8 cellular contexts compared by ENCODE assay signal in the genomic region with DNA sequence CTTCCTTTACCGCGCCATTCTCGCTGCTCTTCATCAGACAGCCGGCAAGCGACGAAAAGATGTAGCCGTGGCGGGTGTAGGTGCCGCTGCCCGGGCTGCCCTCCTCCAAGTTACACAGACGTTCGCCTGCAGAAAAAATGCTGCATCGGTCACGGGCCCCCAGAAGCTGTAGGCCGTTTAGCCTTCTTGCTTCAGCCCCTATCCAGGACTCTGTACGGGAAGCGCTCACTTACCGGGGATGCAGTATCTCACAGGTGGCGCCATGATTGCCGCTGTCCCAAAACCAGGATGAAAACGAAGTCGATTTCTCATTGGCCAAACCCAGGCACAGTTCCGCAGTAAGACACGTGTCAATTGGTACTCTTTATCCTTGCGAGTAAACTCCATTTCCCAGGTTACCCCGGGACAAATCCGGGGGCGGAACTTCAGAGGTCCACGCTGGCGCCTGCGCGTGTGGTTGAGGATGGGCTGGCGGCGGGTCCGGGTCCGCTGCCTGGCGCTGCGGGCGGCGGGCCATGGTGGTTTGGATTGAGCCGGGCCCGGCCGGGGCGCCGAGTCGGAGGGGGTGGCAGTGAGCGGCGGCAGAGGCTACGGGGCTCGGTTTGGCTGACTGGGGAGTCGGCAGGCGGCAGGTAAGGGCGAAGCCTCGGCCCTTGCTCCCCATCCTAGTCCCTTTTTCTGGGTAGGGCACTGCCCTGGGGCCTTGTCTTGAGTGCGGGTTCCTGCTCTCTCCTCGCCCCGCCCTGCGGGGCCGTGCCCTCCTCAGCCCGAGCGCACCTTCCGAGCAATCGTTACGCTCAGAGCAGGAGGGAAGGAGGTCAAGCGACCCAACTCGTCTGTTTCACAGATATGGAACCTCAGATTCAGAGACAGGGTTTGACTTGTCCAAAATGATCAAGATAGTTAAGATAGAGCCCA. TPM values are rescaled to one million over a fixed set of nuclear protein-coding genes. Genes with fewer than 3 reads are reported as not detected.
DNase-seq lines count a peak whose midpoint lies in the region; ATAC-seq, FAIRE-seq and TF ChIP-seq lines count a peak whose summit lies in the region.

A gene with protein sequence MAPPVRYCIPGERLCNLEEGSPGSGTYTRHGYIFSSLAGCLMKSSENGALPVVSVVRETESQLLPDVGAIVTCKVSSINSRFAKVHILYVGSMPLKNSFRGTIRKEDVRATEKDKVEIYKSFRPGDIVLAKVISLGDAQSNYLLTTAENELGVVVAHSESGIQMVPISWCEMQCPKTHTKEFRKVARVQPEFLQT (minus strand): TSS at position 285 of the 918 bp plus-strand sequence. CDS start 21 bp downstream, at position 264.
A gene (plus strand): TSS at position 454 of the 918 bp plus-strand sequence. CDS start 5,501 bp downstream, outside the sequence.

- H4K91ac ChIP-seq in H1 (replicated peaks; ENCODE audit: insufficient read length, low read length) = no peak within 1 kb of the TSS

- H3K9me3 Mint-ChIP-seq in memory B cell = no peaks in the 10 kb centered on the region

- CTCF ChIA-PET in H1 (lab: Charles Lee; ENCODE audit: partially characterized antibody) = interaction anchor here (1.1 to 2.5 kb wide), 2 partner anchors 18 to 38 kb away, joined by 3 to 19 read pairs; no protein-coding TSS in a partner anchor

- H3K9me3 ChIP-seq in H1 (ENCODE audit: insufficient read depth in 2 of 2, low read depth in 1 of 2, low read length in 1 of 2) = no peaks in the 10 kb centered on the region

- H3K56ac ChIP-seq in H1 (replicated peaks; ENCODE audit: insufficient read length, low read depth, low read length) = peak within 1 kb of the TSS; percentile 81

- H3K27me3 ChIP-seq in H1 (replicated peaks in 1 of 4; ENCODE audit: control insufficient read depth in 3 of 4, extremely low read depth in 1 of 4, insufficient read depth in 3 of 4, low read length in 3 of 4) = no peaks in the 10 kb centered on the region

- no peak within 1 kb of the TSS for H3K14ac ChIP-seq in H1 (ENCODE audit: insufficient read length)

- H3K9ac ChIP-seq in H1 (replicated peaks in 1 of 4; ENCODE audit: extremely low read depth in 1 of 4, low read depth in 3 of 4, low read length in 3 of 4) = peak within 1 kb of the TSS; percentile 75 to 92 (median 86)

- H3K36me3 Mint-ChIP-seq in memory B cell = peaks cover 6% of the 10 kb centered on the region

- no peak within 1 kb of the TSS for H2BK15ac ChIP-seq in H1 (ENCODE audit: low read length)

- H3K4ac ChIP-seq in H1 (replicated peaks; ENCODE audit: insufficient read length, low read depth, low read length) = peak within 1 kb of the TSS; percentile 62

- H2AFZ ChIP-seq in H1 (ENCODE audit: low read length) = peak within 1 kb of the TSS; percentile 79

- FAIRE-seq in H1 (lab: Jason Lieb, UNC) = peak; percentile 92

- no peak within 1 kb of the TSS for H3K23ac ChIP-seq in H1 (ENCODE audit: insufficient read length)

- WGBS in H1 (ENCODE audit: extremely low coverage in 1 of 2, insufficient coverage in 1 of 2, insufficient read length in 1 of 2, insufficient replicate concordance in 2 of 2, low coverage in 1 of 2, low lambda C conversion rate in 2 of 2, missing lambda C conversion rate in 1 of 2), 2 experiments = 4% methylated on average over 64 of the region's 66 CpGs; no CpG with 5 or more reads in 1 of the 2 experiments

- peak within 1 kb of the TSS; percentile 79 for H4K5ac ChIP-seq in H1 (ENCODE audit: insufficient read length, low read depth, low read length)

- H3K4me1 ChIP-seq in H1 (replicated peaks in 1 of 4; ENCODE audit: control insufficient read depth in 3 of 4, insufficient read depth in 4 of 4, low read length in 3 of 4) = peaks cover 0 to 8% (median under 1%) of the 10 kb centered on the region in 4 experiments; a peak in 5 of 7 replicates

- TF ChIP-seq CTCF in H1 (IDR thresholded peaks at IDR 0.05; ENCODE audit: control extremely low read depth in 1 of 3, insufficient read depth in 1 of 3, low read depth in 1 of 3, low read length in 3 of 3) = peak in 1 of 3 experiments; percentile 1; a peak in 1 of 4 replicates

- peaks cover 30% of the 10 kb centered on the region for H3K4me1 Mint-ChIP-seq in memory B cell

- H3K18ac ChIP-seq in H1 (ENCODE audit: extremely low read depth, low read length) = peak within 1 kb of the TSS; percentile 97

- H3K79me1 ChIP-seq in H1 (ENCODE audit: low read depth, low read length) = peaks cover 13% of the 10 kb centered on the region

- peak within 1 kb of the TSS; percentile 78 for H3K27ac ChIP-seq in H1 (ENCODE audit: low read depth, low read length)

- peaks cover 7% of the 10 kb centered on the region for H3K23me2 ChIP-seq in H1 (ENCODE audit: low read depth, low read length)

- H4K20me1 ChIP-seq in H1 (replicated peaks in 1 of 2; ENCODE audit: control insufficient read depth in 1 of 2, insufficient read depth in 2 of 2, low read length in 2 of 2) = peaks cover 0 to 4% of the 10 kb centered on the region in 2 experiments

- H3K27me3 Mint-ChIP-seq in memory B cell = no peaks in the 10 kb centered on the region

- H3K36me3 ChIP-seq in H1 (ENCODE audit: control insufficient read depth in 2 of 4, insufficient read depth in 4 of 4, low read length in 3 of 4) = peaks cover 2 to 11% (median 9%) of the 10 kb centered on the region in 4 experiments; a peak in 5 of 8 replicates

- POLR2A ChIA-PET in H1 (lab: Charles Lee; ENCODE audit: partially characterized antibody) = interaction anchor here (1.0 to 13.8 kb wide), 7 partner anchors 9 to 39 kb away, joined by 3 to 185 read pairs (median 5); no protein-coding TSS in a partner anchor

- no peak; a peak in 1 of 4 replicates for TF ChIP-seq RAD21 in H1 (IDR thresholded peaks at IDR 0.05 in 1 of 2, conservative IDR thresholded peaks at IDR 0.05 in 1 of 2; ENCODE audit: low read depth in 2 of 2, low read length in 2 of 2)

- peak within 1 kb of the TSS; percentile 66 for H2BK5ac ChIP-seq in H1 (ENCODE audit: low read depth, low read length)

- H2AK5ac ChIP-seq in H1 (ENCODE audit: low read depth, low read length) = peak within 1 kb of the TSS; percentile 40; the same call in 1 of the 2 replicates

- ATAC-seq in GM21360 (IDR thresholded peaks at IDR 0.05; ENCODE audit: unreplicated experiment) (peak; percentile 96), memory B cell (ENCODE audit: low read depth) (peak; percentile 96)

- H3K4me2 ChIP-seq in H1 (ENCODE audit: insufficient read depth in 1 of 2, low read depth in 2 of 2, low read length in 2 of 2) = peak within 1 kb of the TSS; percentile 85 to 88

- H3K4me3 ChIP-seq in H1 (ENCODE audit: extremely low read depth in 1 of 4, insufficient read depth in 2 of 4, low read depth in 3 of 4, low read length in 4 of 4) = peak within 1 kb of the TSS; percentile 78 to 98 (median 87)

- no peak within 1 kb of the TSS for H2BK120ac ChIP-seq in H1 (replicated peaks; ENCODE audit: low read depth, low read length)

- peak within 1 kb of the TSS; percentile 92 for H3K27ac Mint-ChIP-seq in memory B cell

- no peak within 1 kb of the TSS for H2BK20ac ChIP-seq in H1 (ENCODE audit: low read length)

- H2BK12ac ChIP-seq in H1 (ENCODE audit: low read depth, low read length) = peak within 1 kb of the TSS; percentile 45; the same call in 1 of the 2 replicates

- no peak for TF ChIP-seq EP300 in H1 (IDR thresholded peaks at IDR 0.05; ENCODE audit: borderline replicate concordance in 1 of 2, low read depth in 2 of 2, low read length in 2 of 2)

- H3K4me3 Mint-ChIP-seq in memory B cell = peak within 1 kb of the TSS; percentile 92

- peak within 1 kb of the TSS; percentile 98 for H4K8ac ChIP-seq in H1 (ENCODE audit: extremely low read depth, insufficient read depth, low read length)

- DNase-seq in COLO829 (ENCODE audit: low spot score) = peak; percentile 94
- peak; percentile 94 for DNase-seq in HT1080 (ENCODE audit: low read depth)
- peak; percentile 96 for DNase-seq in NOMO-1 treated with DMSO at 0.1 percent for 48 hours (lab: John Stamatoyannopoulos, UW; ENCODE audit: unreplicated experiment)
- peak; percentile 83 to 88 for DNase-seq in activated CD8-positive, alpha-beta memory T cell treated with anti-CD3 and anti-CD28 coated beads for 4 hours (ENCODE audit: low read depth in 2 of 2)
- DNase-seq in H1 (ENCODE audit: low read depth in 1 of 2, low spot score in 2 of 2) = peak; percentile 86 to 94
- DNase-seq in memory B cell (ENCODE audit: low spot score in 2 of 2) = peak; percentile 79
- peak; percentile 82 for DNase-seq in stimulated activated CD8-positive, alpha-beta memory T cell treated with anti-CD3 and anti-CD28 coated beads, Interleukin-12 subunit alpha, Interleukin-12 subunit beta, amount 100 ng/mL, for 24 hours (ENCODE audit: extremely low read depth)

- TF ChIP-seq POLR2A in H1 (IDR thresholded peaks at IDR 0.05; ENCODE audit: control extremely low read depth in 1 of 2, low read depth in 2 of 2, low read length in 2 of 2) = peak; percentile 63 to 86

- peaks cover 15 to 42% of the 10 kb centered on the region in 2 experiments for H3K79me2 ChIP-seq in H1 (ENCODE audit: control insufficient read depth in 1 of 2, insufficient read depth in 2 of 2, low read length in 2 of 2)

RNA-seq across cellular contexts. Expression of the first gene that starts in this region (rescaled TPM):
- total RNA-seq in HT1080 (2014; rRNA removed; shearing (Covaris generic)) = 73.4 and 78.3 TPM in 2 replicates
- 46.7 and 47.2 TPM in 2 replicates for polyA plus RNA-seq in HT1080 (2015; cell fraction: cytosol; rRNA removed)
- 38.7 and 39.2 TPM in 2 replicates for polyA plus RNA-seq in HT1080 (2015; cell fraction: nucleus; rRNA removed)
- 52.1 and 53.6 TPM in 2 replicates for total RNA-seq in H1 (2021; fragmentation: NEBNext Ultra II Directional; extraction: Animal tissue kit (Norgen Biotek cat#: 25700))
- polyA plus RNA-seq in H1 (2011; rRNA removed) = 58.6 and 68.1 TPM in 2 replicates
- 72.7 TPM for polyA plus RNA-seq in H1 (2011; cell fraction: cytosol; rRNA removed)
- 42.4 TPM for polyA plus RNA-seq in H1 (2011; cell fraction: nucleus; rRNA removed)
- 50.5 to 77.6 TPM (median 73.8 TPM) in 4 replicates for polyA plus RNA-seq in H1 (2012, experiment 1 of 2)
- polyA plus RNA-seq in H1 (2012, experiment 2 of 2) = 47.3 TPM
- polyA plus RNA-seq in H1 (2013, experiment 1 of 2) = 77.0 TPM
- polyA plus RNA-seq in H1 (2013, experiment 2 of 2) = 75.8 TPM
- 33.8 and 42.0 TPM in 2 replicates for polyA minus RNA-seq in H1 (2011; rRNA and poly(A)+ RNA removed)
- 25.1 TPM for polyA minus RNA-seq in H1 (2011; cell fraction: cytosol; rRNA and poly(A)+ RNA removed)
- polyA minus RNA-seq in H1 (2011; cell fraction: nucleus; rRNA and poly(A)+ RNA removed) = 29.0 TPM

RNA-seq across cellular contexts. Expression of the second gene that starts in this region (rescaled TPM):
- 70.6 and 82.0 TPM in 2 replicates for total RNA-seq in HT1080 (2014; rRNA removed; shearing (Covaris generic))
- 48.4 and 52.3 TPM in 2 replicates for polyA plus RNA-seq in HT1080 (2015; cell fraction: cytosol; rRNA removed)
- polyA plus RNA-seq in HT1080 (2015; cell fraction: nucleus; rRNA removed) = 35.6 and 37.4 TPM in 2 replicates
- 45.9 and 50.4 TPM in 2 replicates for total RNA-seq in H1 (2021; fragmentation: NEBNext Ultra II Directional; extraction: Animal tissue kit (Norgen Biotek cat#: 25700))
- 108 and 127 TPM in 2 replicates for polyA plus RNA-seq in H1 (2011; rRNA removed)
- 76.0 TPM for polyA plus RNA-seq in H1 (2011; cell fraction: cytosol; rRNA removed)
- polyA plus RNA-seq in H1 (2011; cell fraction: nucleus; rRNA removed) = 84.2 TPM
- 31.8 to 50.0 TPM (median 46.4 TPM) in 4 replicates for polyA plus RNA-seq in H1 (2012, experiment 1 of 2)
- 59.6 TPM for polyA plus RNA-seq in H1 (2012, experiment 2 of 2)
- polyA plus RNA-seq in H1 (2013, experiment 1 of 2) = 39.2 TPM
- 45.5 TPM for polyA plus RNA-seq in H1 (2013, experiment 2 of 2)
- polyA minus RNA-seq in H1 (2011; rRNA and poly(A)+ RNA removed) = 130 and 144 TPM in 2 replicates
- 39.4 TPM for polyA minus RNA-seq in H1 (2011; cell fraction: cytosol; rRNA and poly(A)+ RNA removed)
- 43.8 TPM for polyA minus RNA-seq in H1 (2011; cell fraction: nucleus; rRNA and poly(A)+ RNA removed)

Comparison
In these comparisons a context has a peak if more than half of its experiments do, and no peak if none do; other contexts are left out.
1. Peak in every context shown above with its lines: DNase-seq, ATAC-seq, H3K4me3 ChIP-seq and H3K27ac ChIP-seq.